7 cellular contexts compared by ENCODE assay signal in the genomic region with DNA sequence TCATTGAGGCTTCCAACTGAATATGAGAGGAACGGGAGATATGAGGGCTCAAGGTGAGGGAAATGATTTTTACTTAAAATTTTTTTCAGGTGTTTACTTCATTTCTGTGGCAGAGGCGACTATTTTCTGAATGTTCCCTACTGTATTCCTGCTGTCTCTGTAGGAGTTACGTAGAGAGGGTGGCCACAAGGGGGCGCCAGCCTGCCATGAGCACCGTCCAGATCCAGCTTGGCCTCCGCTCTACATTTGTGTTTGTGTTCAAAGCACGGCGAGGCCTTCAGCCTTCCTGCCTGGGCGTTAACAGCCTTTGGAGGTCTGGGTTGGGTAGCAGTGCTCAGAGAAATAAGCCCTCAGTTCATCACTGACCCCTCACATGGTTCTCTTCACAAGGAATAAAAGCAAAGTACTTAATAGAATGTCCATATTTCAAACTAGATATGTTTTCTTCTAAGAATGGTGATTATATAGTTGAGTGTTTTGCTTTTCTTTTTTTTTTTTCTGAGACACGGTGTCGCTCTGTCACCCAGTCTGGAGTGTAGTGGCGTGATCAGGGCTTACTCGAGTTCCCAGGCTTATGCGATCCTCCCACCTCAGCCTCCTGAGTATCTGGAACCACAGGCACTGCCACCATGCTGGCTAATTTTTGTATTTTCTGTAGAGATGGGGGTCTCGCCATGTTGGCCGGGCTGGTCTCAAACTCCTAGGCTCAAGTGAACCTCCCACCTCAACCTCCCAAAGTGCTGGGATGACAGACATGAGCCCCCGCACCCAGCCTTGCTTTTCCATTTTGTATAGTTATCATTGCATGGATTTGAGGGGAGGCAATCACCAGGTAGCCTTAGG. TPM values are rescaled to one million over a fixed set of nuclear protein-coding genes. Genes with fewer than 3 reads are reported as not detected.
A peak's percentile ranks its signal among the peaks of the same experiment; 100 is the strongest.
DNase-seq lines count a peak whose midpoint lies in the region; ATAC-seq and TF ChIP-seq lines count a peak whose summit lies in the region.

No MANE protein-coding gene starts in this region.

- H3K36me3 Mint-ChIP-seq in T-helper 2 cell treated with Interferon-gamma antibody and Interleukin-4, amounts not matched to agents 5 μg/mL and 100 μg/mL, for 36 hours (ENCODE audit: low read depth), result peaks cover 35% of the 10 kb centered on the region

- DNase-seq in GM13976 (ENCODE audit: low spot score) (peak; percentile 82), NCI-H1417 treated with DMSO at 0.1 percent for 48 hours (lab: John Stamatoyannopoulos, UW) (peak; percentile 78), left ventricle myocardium superior (peak; percentile 95), renal cortical epithelial cell (ENCODE audit: low read depth) (peak; percentile 67), aorta (peak; percentile 92 to 97)
- DNase-seq in T-helper 2 cell treated with Interferon-gamma antibody and Interleukin-4, amounts not matched to agents 5 μg/mL and 100 μg/mL, for 36 hours (ENCODE audit: low spot score), result peak; percentile 62

- intact Hi-C loops in left ventricle myocardium superior (cut with micrococcal nuclease) (no loop called here), aorta (cut with DNase I) (loop anchor here (1.0 to 5.0 kb wide), 2 partner anchors 46 to 47 kb away; no protein-coding TSS in a partner anchor)

- H3K27ac ChIP-seq in angular gyrus (ENCODE audit: low read depth, low read length) (peak overlapping the region; percentile 83), aorta (ENCODE audit: low read depth in 1 of 2, low read length in 2 of 2) (no peak overlapping the region)

- H3K4me1 ChIP-seq in aorta (ENCODE audit: control insufficient read depth in 1 of 2, insufficient read depth in 2 of 2, low read length in 2 of 2), result no peaks in the 10 kb centered on the region

- 26% methylated on average over 17 of the region's 17 CpGs for WGBS in aorta, 2 donors

- no peak overlapping the region for H3K4me3 ChIP-seq in aorta (ENCODE audit: low read length in 2 of 2)

- no peaks in the 10 kb centered on the region for H3K27me3 Mint-ChIP-seq in T-helper 2 cell treated with Interferon-gamma antibody and Interleukin-4, amounts not matched to agents 5 μg/mL and 100 μg/mL, for 36 hours (ENCODE audit: low read depth)

- H3K4me3 Mint-ChIP-seq in T-helper 2 cell treated with Interferon-gamma antibody and Interleukin-4, amounts not matched to agents 5 μg/mL and 100 μg/mL, for 36 hours, result no peak overlapping the region

- peaks cover 6% of the 10 kb centered on the region for H3K4me1 Mint-ChIP-seq in T-helper 2 cell treated with Interferon-gamma antibody and Interleukin-4, amounts not matched to agents 5 μg/mL and 100 μg/mL, for 36 hours (ENCODE audit: low read depth)

- no peak overlapping the region for H3K27ac Mint-ChIP-seq in T-helper 2 cell treated with Interferon-gamma antibody and Interleukin-4, amounts not matched to agents 5 μg/mL and 100 μg/mL, for 36 hours

- no peaks in the 10 kb centered on the region for H3K27me3 ChIP-seq in aorta (ENCODE audit: control insufficient read depth in 1 of 2, insufficient read depth in 2 of 2, low read length in 1 of 2)

- H3K36me3 ChIP-seq in aorta (ENCODE audit: control insufficient read depth in 1 of 2, insufficient read depth in 2 of 2, low read length in 1 of 2), result peaks cover 5 to 7% of the 10 kb centered on the region in 2 donors

- peak; percentile 86 for ATAC-seq in left ventricle myocardium superior
- peak; percentile 96 for ATAC-seq in aorta (ENCODE audit: low FRiP score)

- in situ Hi-C loops in GM13976 (cut with MboI; ENCODE audit: low sequenced_read_pairs, unreplicated experiment), result no loop called here

- no peaks in the 10 kb centered on the region for H3K9me3 ChIP-seq in aorta (ENCODE audit: control insufficient read depth, low read length)

- peak; percentile 94 for TF ChIP-seq CTCF in GM13976 (IDR thresholded peaks at IDR 0.05; ENCODE audit: borderline replicate concordance, control extremely low read depth, extremely low read depth, insufficient read depth, missing control alignments)

- H3K9me3 Mint-ChIP-seq in T-helper 2 cell treated with Interferon-gamma antibody and Interleukin-4, amounts not matched to agents 5 μg/mL and 100 μg/mL, for 36 hours, result no peaks in the 10 kb centered on the region

RNA-seq across cellular contexts. Expression of gene CKB, which starts 22.3 kb away (rescaled TPM):
- total RNA-seq in left ventricle myocardium superior (533 TPM), renal cortical epithelial cell (125 and 340 TPM in 2 replicates), aorta (100 to 1,000 TPM in 1 of 2 donors, 10 to 100 TPM in 1; 78.1 to 109 TPM)
- 10 to 100 TPM; 46.6 to 91.3 TPM for polyA plus RNA-seq in aorta

RNA-seq across cellular contexts. Expression of gene TRMT61A, which starts 28.6 kb away (rescaled TPM):
- total RNA-seq in left ventricle myocardium superior, result 5.5 TPM
- total RNA-seq in renal cortical epithelial cell, result 6.9 and 13.8 TPM in 2 replicates
- total RNA-seq in aorta, result 10 to 100 TPM; 11.4 to 11.8 TPM
- polyA plus RNA-seq in aorta, result 10 to 100 TPM in 1 of 2 donors, 1 to 10 TPM in 1; 6.4 to 12.4 TPM
